10 cellular contexts compared by ENCODE assay signal in the genomic region with DNA sequence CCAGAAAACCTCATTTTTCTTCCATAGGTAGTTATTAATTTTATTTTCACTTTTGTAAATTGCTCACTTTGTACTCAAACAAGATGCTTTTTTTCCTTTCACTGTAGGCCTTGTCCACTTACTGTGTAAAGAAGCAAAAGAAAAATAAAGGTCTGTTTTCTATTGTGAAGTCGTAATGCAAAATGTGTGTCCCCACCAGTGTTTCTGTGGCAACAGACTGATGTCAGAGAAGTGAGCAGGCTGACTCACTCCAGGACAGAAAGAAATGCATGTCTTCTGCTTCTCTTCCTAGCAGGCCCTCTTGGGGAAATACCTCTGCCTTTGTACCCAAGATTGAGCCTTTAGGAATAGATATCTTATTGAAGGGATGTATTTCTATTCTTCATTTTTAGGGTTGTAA. TPM values are rescaled to one million over a fixed set of nuclear protein-coding genes. Genes with fewer than 3 reads are reported as not detected.
DNase-seq lines count a peak whose midpoint lies in the region; TF ChIP-seq lines count a peak whose summit lies in the region.
"Had no signal": no experiment of that assay in that cellular context is flagged by ENCODE, and none has a peak within 500 bp of the region (broad histone marks: within the 10 kb centered on the region; RNA-seq: fewer than 3 reads in every experiment).

No MANE protein-coding gene starts in this region.

- H3K4me3 ChIP-seq in SJSA1 (no peak overlapping the region), epithelial cell of proximal tubule (ENCODE audit: low read depth, low read length) (no peak overlapping the region)
- H3K4me3 ChIP-seq: A549 had no signal

- TF ChIP-seq CTCF in epithelial cell of proximal tubule (conservative IDR thresholded peaks at IDR 0.05; ENCODE audit: low read depth, low read length), result no peak

- no peaks in the 10 kb centered on the region for H3K36me3 ChIP-seq in SJSA1

- DNase-seq in NCI-H748 (lab: John Stamatoyannopoulos, UW; ENCODE audit: unreplicated experiment) (peak; percentile 1), NCI-H748 treated with DMSO at 0.1 percent for 48 hours (lab: John Stamatoyannopoulos, UW) (no peak), SJSA1 (ENCODE audit: low read depth in 1 of 2, low spot score in 2 of 2) (peak; percentile 46 to 47), epithelial cell of proximal tubule (ENCODE audit: low read depth) (peak; percentile 20), SKM-1 treated with dmso at 0.1 percent for 144 hours (lab: John Stamatoyannopoulos, UW; ENCODE audit: unreplicated experiment) (no peak), NCI-H1694 treated with DMSO at 0.1 percent for 48 hours (lab: John Stamatoyannopoulos, UW) (no peak), C1 segment of cervical spinal cord (lab: John Stamatoyannopoulos, UW) (no peak)
- peak in 2 of 3 experiments; percentile 12 to 16 for DNase-seq in stimulated activated CD4-positive, alpha-beta T cell treated with anti-CD3 and anti-CD28 coated beads, TNF-alpha, amount 100 ng/mL, for 24 hours (ENCODE audit: low read depth in 3 of 3)
- DNase-seq: activated B cell treated with CpG ODN at 0.5 μM for 24 hours had no signal

- H3K4me1 ChIP-seq in SJSA1 (replicated peaks), result peaks cover 20% of the 10 kb centered on the region

- no peak overlapping the region for H3K27ac ChIP-seq in SJSA1
- H3K27ac ChIP-seq: A549 had no signal

- H3K27me3 ChIP-seq in SJSA1 (replicated peaks), result no peaks in the 10 kb centered on the region

- H3K9me3 ChIP-seq in SJSA1 (replicated peaks), result no peaks in the 10 kb centered on the region
- H3K9me3 ChIP-seq: A549 had no signal

RNA-seq across cellular contexts. Expression of a gene that starts 30.3 kb away (rescaled TPM):
- 0.69 and 3.4 TPM in 2 replicates for total RNA-seq in SJSA1 (2014; rRNA removed; shearing (Covaris generic))
- 12.0 and 14.2 TPM in 2 replicates for total RNA-seq in epithelial cell of proximal tubule

Comparison
In these comparisons a context has a peak if more than half of its experiments do, and no peak if none do; other contexts are left out.
1. DNase-seq: peak in NCI-H748 (single experiment), SJSA1 (2 of 2), epithelial cell of proximal tubule (single experiment) and stimulated activated CD4-positive, alpha-beta T cell treated with anti-CD3 and anti-CD28 coated beads, TNF-alpha, amount 100 ng/mL, for 24 hours (2 of 3); none in NCI-H748 treated with DMSO at 0.1 percent for 48 hours (single experiment), SKM-1 treated with dmso at 0.1 percent for 144 hours (single experiment), NCI-H1694 treated with DMSO at 0.1 percent for 48 hours (single experiment) and C1 segment of cervical spinal cord (0 of 14).